18 cellular contexts compared by ENCODE assay signal in the genomic region with DNA sequence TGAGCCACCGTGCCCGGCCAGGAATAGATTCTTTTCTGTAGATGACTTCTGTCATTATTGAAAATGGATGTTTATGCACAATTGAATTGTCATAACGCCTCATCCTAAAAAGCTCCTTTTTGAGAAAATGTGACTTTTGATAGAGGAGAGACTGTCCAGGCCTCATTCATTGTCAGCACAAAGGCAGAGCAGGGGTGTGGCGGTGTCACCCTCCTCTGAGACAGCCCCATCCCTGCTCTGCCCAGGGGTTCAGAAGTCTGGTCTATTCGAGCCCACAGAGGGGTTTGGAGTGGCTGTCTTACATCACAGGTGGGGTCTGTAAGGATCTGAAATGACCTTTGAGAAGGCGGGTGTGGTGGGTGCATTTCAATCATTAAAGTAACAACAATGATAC.
"Had no signal": no experiment of that assay in that cellular context is flagged by ENCODE, and none has a peak within 500 bp of the region (broad histone marks: within the 10 kb centered on the region; RNA-seq: fewer than 3 reads in every experiment).

No MANE protein-coding gene starts in this region.

- H3K27me3 Mint-ChIP-seq: naive thymus-derived CD8-positive, alpha-beta T cell had no signal

- H3K27ac Mint-ChIP-seq: activated naive CD4-positive, alpha-beta T cell treated with anti-CD3 and anti-CD28 coated beads, Interleukin-2, amount 50 U/mL, for 72 hours; dendritic cell treated with granulocyte-macrophage colony-stimulating factor and Interleukin-4, amounts not matched to agents 40 ng/mL and 50 ng/mL, for 4 days; naive thymus-derived CD8-positive, alpha-beta T cell had no signal

- ATAC-seq: activated naive CD4-positive, alpha-beta T cell treated with anti-CD3 and anti-CD28 coated beads, Interleukin-2, amount 50 U/mL, for 72 hours; heart left ventricle; naive thymus-derived CD8-positive, alpha-beta T cell; psoas muscle had no signal

- H3K4me3 Mint-ChIP-seq: brain; dendritic cell treated with granulocyte-macrophage colony-stimulating factor and Interleukin-4, amounts not matched to agents 40 ng/mL and 50 ng/mL, for 4 days; naive thymus-derived CD8-positive, alpha-beta T cell had no signal

- H3K9me3 Mint-ChIP-seq: activated naive CD4-positive, alpha-beta T cell treated with anti-CD3 and anti-CD28 coated beads, Interleukin-2, amount 50 U/mL, for 72 hours; dendritic cell treated with granulocyte-macrophage colony-stimulating factor and Interleukin-4, amounts not matched to agents 40 ng/mL and 50 ng/mL, for 4 days had no signal

- H3K27ac ChIP-seq: heart left ventricle, lower lobe of right lung, ovary, psoas muscle, right atrium auricular region had no signal

- H3K36me3 Mint-ChIP-seq: activated naive CD4-positive, alpha-beta T cell treated with anti-CD3 and anti-CD28 coated beads, Interleukin-2, amount 50 U/mL, for 72 hours; brain; naive thymus-derived CD8-positive, alpha-beta T cell had no signal

- DNase-seq: activated CD4-positive, alpha-beta T cell treated with anti-CD3 and anti-CD28 coated beads for 1 hour; activated CD4-positive, alpha-beta T cell treated with anti-CD3 and anti-CD28 coated beads, Interleukin-2, amount 50 U/mL, for 1 hour; activated T-cell treated with anti-CD3 and anti-CD28 coated beads, Interleukin-2, amount 50 U/mL, for 1 hour; aorta; effector CD4-positive, alpha-beta T cell; heart left ventricle; kidney; lower lobe of right lung; naive thymus-derived CD8-positive, alpha-beta T cell; ovary; psoas muscle; stimulated activated CD4-positive, alpha-beta T cell treated with anti-CD3 and anti-CD28 coated beads, Interleukin-12 subunit alpha, Interleukin-12 subunit beta, amount 100 ng/mL, for 4 hours; T-helper 1 cell; trophoblast cell had no signal
